Comparison of ENCODE assay signal across 2 cellular contexts in the genomic region with DNA sequence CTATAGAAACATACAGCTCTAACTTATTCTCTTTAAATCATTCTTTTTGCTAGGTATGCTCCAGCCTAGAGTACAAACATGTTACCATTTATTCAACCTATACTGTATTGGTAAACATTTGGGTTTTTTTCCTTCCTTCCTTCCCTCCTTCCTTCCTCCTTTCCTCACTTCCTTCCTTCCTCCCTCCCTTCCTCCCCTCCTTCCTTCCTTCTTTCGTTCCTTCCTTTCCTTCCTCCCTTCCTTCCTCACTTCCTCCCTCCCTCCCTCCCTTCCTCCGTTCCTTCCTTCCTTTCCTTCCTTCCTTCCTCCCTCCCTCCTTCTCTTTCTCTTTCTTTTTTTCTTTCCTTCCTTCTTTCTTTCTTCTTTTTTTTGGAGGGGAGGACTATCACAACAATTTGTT.
TF ChIP-seq lines count a peak whose summit lies in the region.

No MANE protein-coding gene starts in this region.

TF ChIP-seq in K562, 482 proteins besides CTCF, POLR2A, EP300 and RAD21 (continued from another document):
- TF ChIP-seq JUND (IDR thresholded peaks at IDR 0.05; ENCODE audit: borderline replicate concordance, low read depth, low read length) (no peak), JUND (tag; IDR thresholded peaks at IDR 0.05; ENCODE audit: borderline replicate concordance, low read depth, low read length) (no peak)

TF ChIP-seq in neural cell, 6 proteins besides CTCF, POLR2A, EP300 and RAD21 (continued from another document):
- TF ChIP-seq, protein P1, sequence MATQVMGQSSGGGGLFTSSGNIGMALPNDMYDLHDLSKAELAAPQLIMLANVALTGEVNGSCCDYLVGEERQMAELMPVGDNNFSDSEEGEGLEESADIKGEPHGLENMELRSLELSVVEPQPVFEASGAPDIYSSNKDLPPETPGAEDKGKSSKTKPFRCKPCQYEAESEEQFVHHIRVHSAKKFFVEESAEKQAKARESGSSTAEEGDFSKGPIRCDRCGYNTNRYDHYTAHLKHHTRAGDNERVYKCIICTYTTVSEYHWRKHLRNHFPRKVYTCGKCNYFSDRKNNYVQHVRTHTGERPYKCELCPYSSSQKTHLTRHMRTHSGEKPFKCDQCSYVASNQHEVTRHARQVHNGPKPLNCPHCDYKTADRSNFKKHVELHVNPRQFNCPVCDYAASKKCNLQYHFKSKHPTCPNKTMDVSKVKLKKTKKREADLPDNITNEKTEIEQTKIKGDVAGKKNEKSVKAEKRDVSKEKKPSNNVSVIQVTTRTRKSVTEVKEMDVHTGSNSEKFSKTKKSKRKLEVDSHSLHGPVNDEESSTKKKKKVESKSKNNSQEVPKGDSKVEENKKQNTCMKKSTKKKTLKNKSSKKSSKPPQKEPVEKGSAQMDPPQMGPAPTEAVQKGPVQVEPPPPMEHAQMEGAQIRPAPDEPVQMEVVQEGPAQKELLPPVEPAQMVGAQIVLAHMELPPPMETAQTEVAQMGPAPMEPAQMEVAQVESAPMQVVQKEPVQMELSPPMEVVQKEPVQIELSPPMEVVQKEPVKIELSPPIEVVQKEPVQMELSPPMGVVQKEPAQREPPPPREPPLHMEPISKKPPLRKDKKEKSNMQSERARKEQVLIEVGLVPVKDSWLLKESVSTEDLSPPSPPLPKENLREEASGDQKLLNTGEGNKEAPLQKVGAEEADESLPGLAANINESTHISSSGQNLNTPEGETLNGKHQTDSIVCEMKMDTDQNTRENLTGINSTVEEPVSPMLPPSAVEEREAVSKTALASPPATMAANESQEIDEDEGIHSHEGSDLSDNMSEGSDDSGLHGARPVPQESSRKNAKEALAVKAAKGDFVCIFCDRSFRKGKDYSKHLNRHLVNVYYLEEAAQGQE (IDR thresholded peaks at IDR 0.05; ENCODE audit: borderline replicate concordance) = no peak
- TF ChIP-seq TAF1 (IDR thresholded peaks at IDR 0.05; ENCODE audit: low read depth) (no peak), SMC3 (conservative IDR thresholded peaks at IDR 0.05; ENCODE audit: poor library complexity) (no peak)
